16 cellular contexts compared by ENCODE assay signal in the genomic region with DNA sequence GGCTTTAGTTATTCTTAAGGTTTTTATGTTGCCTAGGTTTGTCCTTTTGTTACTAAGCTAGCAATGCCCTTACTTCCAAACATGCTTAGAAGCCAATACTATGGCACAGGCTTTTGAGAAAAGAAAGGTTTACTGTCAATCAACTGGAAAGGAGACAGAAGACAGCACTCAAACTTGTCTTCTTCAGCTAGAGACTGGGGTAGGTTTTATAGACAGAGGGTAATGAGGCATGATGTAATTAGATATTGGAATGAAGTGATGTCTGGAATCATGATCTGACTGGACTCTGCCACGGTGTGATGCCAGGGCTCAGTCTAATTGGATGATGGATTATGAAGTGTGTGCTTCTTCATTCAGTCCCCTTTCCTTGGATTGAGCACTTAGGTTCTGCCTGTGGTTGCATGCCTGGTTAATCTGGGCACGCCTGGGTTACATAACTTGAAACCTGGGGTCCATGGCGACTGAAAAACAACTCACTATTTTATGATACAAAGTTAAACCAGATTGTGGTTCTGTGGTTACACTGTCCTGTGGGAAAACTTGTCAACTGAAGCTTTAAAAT.
DNase-seq lines count a peak whose midpoint lies in the region; ATAC-seq and TF ChIP-seq lines count a peak whose summit lies in the region.
"Had no signal": no experiment of that assay in that cellular context is flagged by ENCODE, and none has a peak within 500 bp of the region (broad histone marks: within the 10 kb centered on the region; RNA-seq: fewer than 3 reads in every experiment).

No MANE protein-coding gene starts in this region.

- no peaks in the 10 kb centered on the region for H3K9me3 ChIP-seq in neural cell (ENCODE audit: low read length)
- H3K9me3 ChIP-seq: pancreas, thyroid gland had no signal

- H3K79me2 ChIP-seq in neural cell (replicated peaks; ENCODE audit: insufficient read depth, low read length), result no peaks in the 10 kb centered on the region

- H3F3A ChIP-seq in neural cell (ENCODE audit: insufficient read depth, low read length, poor library complexity, severe bottlenecking), result no peaks in the 10 kb centered on the region

- peak; percentile 21 for DNase-seq in NCI-H2107 (lab: John Stamatoyannopoulos, UW)
- no peak for DNase-seq in anterior cingulate cortex (lab: John Stamatoyannopoulos, UW)
- DNase-seq in CD1c-positive myeloid dendritic cell (ENCODE audit: extremely low spot score), result no peak
- DNase-seq: NCI-H1092 treated with DMSO at 0.1 percent for 48 hours, NCI-H2227 treated with DMSO at 0.1 percent for 48 hours, pancreas, PC-9, thyroid gland had no signal

- H3K4me3 ChIP-seq in neural cell (ENCODE audit: low read length), result no peak overlapping the region
- H3K4me3 ChIP-seq: pancreas, PC-9, smooth muscle cell, thyroid gland had no signal

- H3K27me3 ChIP-seq in neural cell (ENCODE audit: insufficient read depth, low read depth, low read length), result no peaks in the 10 kb centered on the region
- H3K27me3 ChIP-seq: pancreas, thyroid gland had no signal

- no peak for TF ChIP-seq RAD21 in neural cell (conservative IDR thresholded peaks at IDR 0.05)

- ATAC-seq in GM18868 (IDR thresholded peaks at IDR 0.05; ENCODE audit: unreplicated experiment) (peak; percentile 50), SK-N-SH treated with all-trans-retinoic acid at 6 μM for 48 hours (peak; percentile 31; the same call in 2 of the 3 replicates), GM18907 (IDR thresholded peaks at IDR 0.05; ENCODE audit: unreplicated experiment) (no peak)
- ATAC-seq: activated T-helper 17 cell treated with anti-CD3 and anti-CD28 coated beads, Interleukin-2, amount 50 U/mL, for 72 hours; HCT116; left lobe of liver; pancreas had no signal

- no peak overlapping the region for H3K4me2 ChIP-seq in neural cell (ENCODE audit: low read length)
- H3K4me2 ChIP-seq: PC-9, smooth muscle cell had no signal

- TF ChIP-seq CTCF in neural cell (IDR thresholded peaks at IDR 0.05; ENCODE audit: poor library complexity, severe bottlenecking), result no peak

- no peaks in the 10 kb centered on the region for H3K9me2 ChIP-seq in neural cell (ENCODE audit: insufficient read depth, low read length)

- no peaks in the 10 kb centered on the region for H4K20me1 ChIP-seq in neural cell (ENCODE audit: insufficient read depth)

- H2AFZ ChIP-seq in neural cell (ENCODE audit: low read depth, low read length), result no peak overlapping the region
- H2AFZ ChIP-seq: PC-9 had no signal

- H3K27ac ChIP-seq in neural cell (ENCODE audit: low read length), result no peak overlapping the region
- H3K27ac ChIP-seq: pancreas, PC-9, thyroid gland had no signal

- H3K9ac ChIP-seq in neural cell (ENCODE audit: low read length), result no peak overlapping the region

- H3K36me3 ChIP-seq in neural cell (ENCODE audit: insufficient read depth, low read length), result no peaks in the 10 kb centered on the region
- H3K36me3 ChIP-seq: pancreas, thyroid gland had no signal

- peak; percentile 30 for TF ChIP-seq EP300 in neural cell (conservative IDR thresholded peaks at IDR 0.05; ENCODE audit: poor library complexity, severe bottlenecking)

TF ChIP-seq in SK-N-SH treated with all-trans-retinoic acid at 6 μM for 48 hours, 23 proteins besides CTCF, POLR2A, EP300 and RAD21:
- TF ChIP-seq TCF4 (CRISPR knock-in tag; IDR thresholded peaks at IDR 0.05; ENCODE audit: borderline replicate concordance), result no peak
- no peak for TF ChIP-seq SNAI2 (CRISPR knock-in tag; IDR thresholded peaks at IDR 0.05)

TF ChIP-seq in neural cell, 6 proteins besides CTCF, POLR2A, EP300 and RAD21:
- TF ChIP-seq MXI1 (conservative IDR thresholded peaks at IDR 0.05; ENCODE audit: poor library complexity, severe bottlenecking) (no peak), SMC3 (conservative IDR thresholded peaks at IDR 0.05; ENCODE audit: poor library complexity) (no peak), TAF1 (IDR thresholded peaks at IDR 0.05; ENCODE audit: low read depth) (no peak), POLR2AphosphoS5 (IDR thresholded peaks at IDR 0.05) (no peak), EZH2 (IDR thresholded peaks at IDR 0.05; ENCODE audit: borderline replicate concordance, insufficient read depth, low read length, poor library complexity, severe bottlenecking) (no peak), REST (IDR thresholded peaks at IDR 0.05; ENCODE audit: borderline replicate concordance) (no peak)
